Comparison of ENCODE assay signal across 8 cellular contexts in the genomic region with DNA sequence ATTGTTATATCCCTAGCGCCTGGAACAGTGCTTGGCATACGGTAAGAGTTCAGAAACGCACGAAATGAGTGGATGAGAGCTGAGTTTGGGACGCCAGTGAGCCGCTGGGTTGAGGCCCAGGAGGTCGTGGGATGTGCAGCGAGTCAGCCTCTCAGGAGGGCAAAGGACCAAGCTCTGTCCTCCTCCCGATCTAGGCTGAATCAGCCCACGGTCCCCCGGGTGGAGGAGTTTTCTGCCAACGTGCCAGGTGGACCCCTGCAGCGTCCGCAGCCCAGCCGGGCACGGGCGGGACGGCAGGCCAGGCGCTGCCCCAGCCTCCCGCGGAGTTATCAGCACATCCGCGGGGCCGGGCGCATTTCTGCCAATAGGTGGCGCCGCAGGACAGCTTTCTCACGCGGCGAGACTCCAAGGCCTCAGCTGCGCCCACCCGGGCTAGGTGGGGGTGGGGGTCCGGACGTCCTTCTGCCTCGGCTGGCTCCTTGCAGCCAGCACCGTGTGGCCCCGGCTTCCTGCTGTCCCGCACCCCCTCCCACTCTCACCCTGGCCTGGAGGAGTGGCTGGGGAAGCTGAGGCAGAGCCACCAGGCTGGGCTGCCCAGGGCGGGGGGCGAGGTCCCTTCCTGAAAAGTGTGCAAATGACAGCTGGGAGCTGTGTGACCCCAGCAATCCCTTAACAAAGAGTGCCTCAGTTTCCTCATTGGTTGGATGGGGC. TPM values are rescaled to one million over a fixed set of nuclear protein-coding genes. Genes with fewer than 3 reads are reported as not detected.
DNase-seq lines count a peak whose midpoint lies in the region; ATAC-seq, FAIRE-seq and TF ChIP-seq lines count a peak whose summit lies in the region.

No MANE protein-coding gene starts in this region.

- H3K4me1 ChIP-seq in astrocyte (ENCODE audit: insufficient read depth, low read length) (peaks cover 22% of the 10 kb centered on the region), iPS-15b (ENCODE audit: control insufficient read depth, insufficient read depth, low read length) (peaks cover 16% of the 10 kb centered on the region), spleen (peaks cover 28 to 52% (median 43%) of the 10 kb centered on the region in 6 donors)

- TF ChIP-seq CTCF in astrocyte (IDR thresholded peaks at IDR 0.05; ENCODE audit: insufficient read depth, low read depth, low read length) (peak; percentile 60), spleen (IDR thresholded peaks at IDR 0.05 in 8 of 11, conservative IDR thresholded peaks at IDR 0.05 in 3 of 11) (peak; percentile 75 to 97 (median 95))

- 9 to 21% (median 11%) methylated on average over 16 to 40 of the region's 40 CpGs for WGBS in spleen, 5 donors

- H3K36me3 ChIP-seq in astrocyte (ENCODE audit: insufficient read depth, low read length) (peaks cover 5% of the 10 kb centered on the region), iPS-15b (ENCODE audit: control insufficient read depth, insufficient read depth, low read length) (peaks cover 3% of the 10 kb centered on the region), spleen (peaks cover 0 to 18% (median 6%) of the 10 kb centered on the region in 6 donors)

- peaks cover 28% of the 10 kb centered on the region for H3K79me2 ChIP-seq in astrocyte (ENCODE audit: insufficient read depth, low read length)

- H3K27ac Mint-ChIP-seq in astrocyte (ENCODE audit: unreplicated experiment): no peak overlapping the region

- no peaks in the 10 kb centered on the region for H3K27me3 Mint-ChIP-seq in astrocyte (ENCODE audit: low read depth, unreplicated experiment)

- peak overlapping the region; percentile 87 for H2AFZ ChIP-seq in astrocyte (ENCODE audit: low read depth, low read length)

- H3K27me3 ChIP-seq in astrocyte (ENCODE audit: insufficient read depth, low read length): no peaks in the 10 kb centered on the region
- H3K27me3 ChIP-seq in iPS-15b (ENCODE audit: control insufficient read depth, insufficient read depth, low read length): no peaks in the 10 kb centered on the region
- H3K27me3 ChIP-seq in spleen (replicated peaks in 1 of 7): no peaks in the 10 kb centered on the region

- peaks cover 4% of the 10 kb centered on the region for H3K36me3 Mint-ChIP-seq in astrocyte (ENCODE audit: low read depth, unreplicated experiment)

- peak; percentile 74 for DNase-seq in EH (ENCODE audit: low read depth)
- DNase-seq in LHCN-M2 (ENCODE audit: low read depth): peak; percentile 55
- DNase-seq in T-helper 22 cell (ENCODE audit: low read depth): peak; percentile 51
- DNase-seq in astrocyte (ENCODE audit: low read depth): no peak
- peak; percentile 95 for DNase-seq in spleen

- H3K4me1 Mint-ChIP-seq in astrocyte (ENCODE audit: low read depth, unreplicated experiment): peaks cover 15% of the 10 kb centered on the region

- H3K27ac ChIP-seq in astrocyte (ENCODE audit: low read depth, low read length): no peak overlapping the region
- H3K27ac ChIP-seq in spleen: peak overlapping the region in 2 of 8 donors; percentile 52 to 97

- H3K9ac ChIP-seq in astrocyte (ENCODE audit: low read length): peak overlapping the region; percentile 58
- H3K9ac ChIP-seq in iPS-15b (ENCODE audit: low read depth, low read length): no peak overlapping the region

- peaks cover 24% of the 10 kb centered on the region for H4K20me1 ChIP-seq in astrocyte (ENCODE audit: insufficient read depth, low read length)

- no peak for TF ChIP-seq POLR2A in spleen (IDR thresholded peaks at IDR 0.05)

- no peaks in the 10 kb centered on the region for H3K9me3 Mint-ChIP-seq in astrocyte (ENCODE audit: unreplicated experiment)

- intact Hi-C loops in spleen (cut with DNase I; ENCODE audit: low total_unique reads): loop anchor here (5.0 kb wide), 2 partner anchors 503 to 813 kb away; a partner anchor contains a TSS

- H3K4me2 ChIP-seq in astrocyte (ENCODE audit: low read length): peak overlapping the region; percentile 79

- H3K4me3 ChIP-seq in astrocyte (ENCODE audit: insufficient read depth, low read depth, low read length) (no peak overlapping the region), iPS-15b (ENCODE audit: low read depth, low read length) (peak overlapping the region; percentile 43), spleen (peak overlapping the region in 1 of 8 donors; percentile 36)

- H3K9me3 ChIP-seq in astrocyte (ENCODE audit: insufficient read depth, low read depth, low read length) (no peaks in the 10 kb centered on the region), iPS-15b (ENCODE audit: control insufficient read depth, insufficient read depth, low read length) (no peaks in the 10 kb centered on the region), spleen (no peaks in the 10 kb centered on the region)

- H3K4me3 Mint-ChIP-seq in astrocyte (ENCODE audit: unreplicated experiment): peak overlapping the region; percentile 20

- peak; percentile 13 for FAIRE-seq in astrocyte (lab: Jason Lieb, UNC)

- no peak for ATAC-seq in HG03095 (IDR thresholded peaks at IDR 0.05; ENCODE audit: unreplicated experiment)
- no peak for ATAC-seq in GM19395 (IDR thresholded peaks at IDR 0.05; ENCODE audit: unreplicated experiment)

RNA-seq across cellular contexts. Expression of a gene that starts 2.2 kb away (rescaled TPM):
- total RNA-seq in LHCN-M2 (2014; rRNA removed) (104 and 123 TPM in 2 replicates), astrocyte (45.5 and 58.7 TPM in 2 replicates), spleen (100 to 1,000 TPM in 2 of 7 donors, 10 to 100 TPM in 5; 55.8 to 147 (median 57.3) TPM)
- 96.0 TPM for polyA plus RNA-seq in LHCN-M2 (2012)
- polyA plus RNA-seq in spleen: 100 to 1,000 TPM; 154 to 210 (median 181) TPM

RNA-seq across cellular contexts. Expression of a gene that starts 14.4 kb away (rescaled TPM):
- total RNA-seq in LHCN-M2 (2014; rRNA removed) (181 and 185 TPM in 2 replicates), astrocyte (502 and 508 TPM in 2 replicates), spleen (100 to 1,000 TPM; 190 to 286 (median 256) TPM)
- 233 TPM for polyA plus RNA-seq in LHCN-M2 (2012)
- 100 to 1,000 TPM; 341 to 414 (median 357) TPM for polyA plus RNA-seq in spleen

RNA-seq across cellular contexts. Expression of a gene that starts 32.7 kb away (rescaled TPM):
- total RNA-seq in LHCN-M2 (2014; rRNA removed): 27.9 and 33.0 TPM in 2 replicates
- 15.3 TPM for polyA plus RNA-seq in LHCN-M2 (2012)
- total RNA-seq in astrocyte: 34.2 and 35.6 TPM in 2 replicates
- 10 to 100 TPM; 24.4 to 31.4 (median 27.5) TPM for total RNA-seq in spleen
- 10 to 100 TPM in 1 of 3 donors, 1 to 10 TPM in 2; 5.8 to 11.2 (median 6.7) TPM for polyA plus RNA-seq in spleen

RNA-seq across cellular contexts. Expression of a gene that starts 35.8 kb away (rescaled TPM):
- total RNA-seq in LHCN-M2 (2014; rRNA removed): not detected in 2 replicates
- polyA plus RNA-seq in LHCN-M2 (2012): not detected
- total RNA-seq in astrocyte: 0.11 and 0.17 TPM in 2 replicates
- 1 to 10 TPM in 5 of 7 donors, under 1 TPM in 2; 0.66 to 4.1 (median 1.4) TPM for total RNA-seq in spleen
- under 1 TPM; 0.24 to 0.83 (median 0.43) TPM for polyA plus RNA-seq in spleen
